ENCODE assay signal across 33 cellular contexts in genomic region chr5:125812631-125813030, GRCh38.
"Had no signal": no experiment of that assay in that cellular context is flagged by ENCODE, and none has a peak within 500 bp of the region (broad histone marks: within the 10 kb centered on the region; RNA-seq: fewer than 3 reads in every experiment).

No MANE protein-coding gene starts in this region.

- H3K36me3 Mint-ChIP-seq: activated CD4-positive, alpha-beta memory T cell treated with anti-CD3 and anti-CD28 coated beads for 36 hours; activated naive CD8-positive, alpha-beta T cell treated with anti-CD3 and anti-CD28 coated beads for 36 hours; stimulated activated memory B cell treated with anti-CD40 and anti-IgM and Interleukin-4, amounts not matched to agents 10 μg/mL and 1 μg/mL and 100 μg/mL, for 72 hours had no signal

- H3K4me3 ChIP-seq: adrenal gland, body of pancreas, colonic mucosa, heart left ventricle, left ventricle myocardium inferior, lung, ovary, prostate gland, right atrium auricular region, smooth muscle cell, suprapubic skin, tibial artery had no signal

- H3K27ac ChIP-seq: adrenal gland, body of pancreas, colonic mucosa, heart left ventricle, left ventricle myocardium inferior, ovary, prostate gland, right atrium auricular region, suprapubic skin, tibial artery, WERI-Rb-1 had no signal

- ATAC-seq: activated CD4-positive, CD25-positive, alpha-beta regulatory T cell treated with anti-CD3 and anti-CD28 coated beads, Interleukin-2, amount 50 U/mL, for 24 hours; body of pancreas; esophagus mucosa; heart left ventricle; stimulated activated memory B cell treated with anti-CD40 and anti-IgM and Interleukin-4, amounts not matched to agents 10 μg/mL and 1 μg/mL and 100 μg/mL, for 72 hours; stimulated activated naive CD8-positive, alpha-beta T cell treated with anti-CD3 and anti-CD28 coated beads, Interleukin-15, amount 100 ng/mL, for 72 hours had no signal

- H3K36me3 ChIP-seq: adrenal gland, colonic mucosa, heart left ventricle, left ventricle myocardium inferior, ovary, prostate gland, right atrium auricular region, suprapubic skin, tibial artery, WERI-Rb-1 had no signal

- H3K4me3 Mint-ChIP-seq: activated CD4-positive, alpha-beta memory T cell treated with anti-CD3 and anti-CD28 coated beads for 36 hours; activated CD4-positive, alpha-beta T cell treated with anti-CD3 and anti-CD28 coated beads, Interleukin-2, amount 10 ng/mL, durations not matched to agents 24 days and 14 days; activated naive CD4-positive, alpha-beta T cell treated with anti-CD3 and anti-CD28 coated beads for 36 hours; activated naive CD8-positive, alpha-beta T cell treated with anti-CD3 and anti-CD28 coated beads for 36 hours; activated T-helper 1 cell treated with anti-CD3 and anti-CD28 coated beads, Interleukin-12 subunit alpha, Interleukin-12 subunit beta, Interleukin-2, Interleukin-4 antibody, amounts not matched to agents 30 ng/mL and 10 ng/mL and 1 ng/mL, durations not matched to agents 14 hours and 24 hours and 36 hours; nephron; stimulated activated memory B cell treated with anti-CD40 and anti-IgM and Interleukin-4, amounts not matched to agents 10 μg/mL and 1 μg/mL and 100 μg/mL, for 72 hours; stimulated activated naive CD8-positive, alpha-beta T cell treated with anti-CD3 and anti-CD28 coated beads, Interleukin-15, amount 100 ng/mL, for 72 hours; T-helper 1 cell treated with Interleukin-12 subunit alpha and Interleukin-12 subunit beta and Interleukin-4 antibody, amounts not matched to agents 30 μg/mL and 1 μg/mL, for 36 hours had no signal

- H3K27me3 Mint-ChIP-seq: activated CD4-positive, alpha-beta memory T cell treated with anti-CD3 and anti-CD28 coated beads for 36 hours; activated CD4-positive, alpha-beta T cell treated with anti-CD3 and anti-CD28 coated beads, Interleukin-2, amount 10 ng/mL, durations not matched to agents 24 days and 14 days; activated naive CD8-positive, alpha-beta T cell treated with anti-CD3 and anti-CD28 coated beads for 36 hours; stimulated activated memory B cell treated with anti-CD40 and anti-IgM and Interleukin-4, amounts not matched to agents 10 μg/mL and 1 μg/mL and 100 μg/mL, for 72 hours; stimulated activated naive CD8-positive, alpha-beta T cell treated with anti-CD3 and anti-CD28 coated beads, Interleukin-15, amount 100 ng/mL, for 72 hours had no signal

- H3K27me3 ChIP-seq: adrenal gland, body of pancreas, colonic mucosa, heart left ventricle, ovary, right atrium auricular region, suprapubic skin, tibial artery had no signal

- H3K9me3 ChIP-seq: adrenal gland, body of pancreas, colonic mucosa, heart left ventricle, left ventricle myocardium inferior, ovary, prostate gland, right atrium auricular region, suprapubic skin, tibial artery had no signal

- H3K4me1 Mint-ChIP-seq: activated CD4-positive, alpha-beta T cell treated with anti-CD3 and anti-CD28 coated beads, Interleukin-2, amount 10 ng/mL, durations not matched to agents 24 days and 14 days; activated naive CD8-positive, alpha-beta T cell treated with anti-CD3 and anti-CD28 coated beads for 36 hours; nephron; stimulated activated memory B cell treated with anti-CD40 and anti-IgM and Interleukin-4, amounts not matched to agents 10 μg/mL and 1 μg/mL and 100 μg/mL, for 72 hours; stimulated activated naive CD8-positive, alpha-beta T cell treated with anti-CD3 and anti-CD28 coated beads, Interleukin-15, amount 100 ng/mL, for 72 hours had no signal

- H3K9me3 Mint-ChIP-seq: activated CD4-positive, alpha-beta T cell treated with anti-CD3 and anti-CD28 coated beads, Interleukin-2, amount 10 ng/mL, durations not matched to agents 24 days and 14 days; activated naive CD4-positive, alpha-beta T cell treated with anti-CD3 and anti-CD28 coated beads for 36 hours; activated T-helper 1 cell treated with anti-CD3 and anti-CD28 coated beads, Interleukin-12 subunit alpha, Interleukin-12 subunit beta, Interleukin-2, Interleukin-4 antibody, amounts not matched to agents 30 ng/mL and 10 ng/mL and 1 ng/mL, durations not matched to agents 14 hours and 24 hours and 36 hours; nephron; stimulated activated memory B cell treated with anti-CD40 and anti-IgM and Interleukin-4, amounts not matched to agents 10 μg/mL and 1 μg/mL and 100 μg/mL, for 72 hours; T-helper 1 cell treated with Interleukin-12 subunit alpha and Interleukin-12 subunit beta and Interleukin-4 antibody, amounts not matched to agents 30 μg/mL and 1 μg/mL, for 36 hours had no signal

- H3K27ac Mint-ChIP-seq: activated CD4-positive, alpha-beta memory T cell treated with anti-CD3 and anti-CD28 coated beads for 36 hours; activated CD4-positive, alpha-beta T cell treated with anti-CD3 and anti-CD28 coated beads, Interleukin-2, amount 10 ng/mL, durations not matched to agents 24 days and 14 days; activated naive CD4-positive, alpha-beta T cell treated with anti-CD3 and anti-CD28 coated beads for 36 hours; activated naive CD8-positive, alpha-beta T cell treated with anti-CD3 and anti-CD28 coated beads for 36 hours; activated T-helper 1 cell treated with anti-CD3 and anti-CD28 coated beads, Interleukin-12 subunit alpha, Interleukin-12 subunit beta, Interleukin-2, Interleukin-4 antibody, amounts not matched to agents 30 ng/mL and 10 ng/mL and 1 ng/mL, durations not matched to agents 14 hours and 24 hours and 36 hours; stimulated activated memory B cell treated with anti-CD40 and anti-IgM and Interleukin-4, amounts not matched to agents 10 μg/mL and 1 μg/mL and 100 μg/mL, for 72 hours; stimulated activated naive CD8-positive, alpha-beta T cell treated with anti-CD3 and anti-CD28 coated beads, Interleukin-15, amount 100 ng/mL, for 72 hours; T-helper 1 cell treated with Interleukin-12 subunit alpha and Interleukin-12 subunit beta and Interleukin-4 antibody, amounts not matched to agents 30 μg/mL and 1 μg/mL, for 36 hours had no signal

- H3K4me1 ChIP-seq: body of pancreas, colonic mucosa, heart left ventricle, left ventricle myocardium inferior, prostate gland, right atrium auricular region, suprapubic skin, tibial artery had no signal

- DNase-seq: activated CD4-positive, alpha-beta memory T cell treated with anti-CD3 and anti-CD28 coated beads for 36 hours; activated CD4-positive, alpha-beta T cell treated with anti-CD3 and anti-CD28 coated beads, Interleukin-2, amount 10 ng/mL, durations not matched to agents 24 days and 14 days; activated CD8-positive, alpha-beta memory T cell treated with anti-CD3 and anti-CD28 coated beads, Interleukin-2, amount 50 U/mL, for 4 hours; activated effector memory CD4-positive, alpha-beta T cell treated with anti-CD3 and anti-CD28 coated beads, Interleukin-2, amount 50 U/mL, for 16 hours; activated naive CD4-positive, alpha-beta T cell treated with anti-CD3 and anti-CD28 coated beads for 36 hours; activated naive CD8-positive, alpha-beta T cell treated with anti-CD3 and anti-CD28 coated beads for 36 hours; activated T-cell treated with anti-CD3 and anti-CD28 coated beads, Interleukin-2, amount 50 U/mL, for 1 hour; adrenal gland; aorta; body of pancreas; colonic mucosa; foreskin fibroblast; heart left ventricle; left ventricle myocardium inferior; ovary; stimulated activated CD4-positive, alpha-beta T cell treated with anti-CD3 and anti-CD28 coated beads, Interleukin-1b, Interleukin-23, amount 100 ng/mL, for 48 hours; stimulated activated CD4-positive, alpha-beta T cell treated with anti-CD3 and anti-CD28 coated beads, Interleukin-4, amount 100 ng/mL, for 4 hours; stimulated activated CD8-positive, alpha-beta memory T cell treated with anti-CD3 and anti-CD28 coated beads, Interleukin-4, amount 100 ng/mL, for 48 hours; stimulated activated naive CD8-positive, alpha-beta T cell treated with anti-CD3 and anti-CD28 coated beads, Interleukin-15, amount 100 ng/mL, for 72 hours; T-helper 9 cell; tibial artery; WERI-Rb-1 had no signal
